Comparison of ENCODE assay signal across 1 cellular context in the genomic region with DNA sequence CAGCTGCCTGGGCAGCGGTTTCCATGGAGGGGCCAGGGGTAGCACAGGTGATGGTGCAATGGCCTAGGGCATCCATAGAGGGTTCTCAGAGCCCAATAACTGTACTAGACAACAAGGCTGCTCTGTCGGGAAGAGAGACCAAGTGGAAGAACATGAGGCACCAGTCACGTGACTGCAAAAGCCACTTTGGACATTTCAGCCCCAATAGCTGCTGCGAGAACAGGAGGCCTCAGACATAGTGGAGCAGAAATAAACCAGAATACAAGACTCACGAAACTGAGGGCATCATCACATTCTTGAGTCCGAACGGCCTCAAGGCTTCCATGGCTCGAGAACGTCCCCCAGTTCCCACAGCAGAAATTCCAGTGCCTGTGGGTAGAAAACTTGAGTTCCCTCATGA.
TF ChIP-seq lines count a peak whose summit lies in the region.

No MANE protein-coding gene starts in this region.

TF ChIP-seq in K562, 482 proteins besides CTCF, POLR2A, EP300 and RAD21:
- peak; percentile 37; the same call in 1 of the 2 replicates for TF ChIP-seq BHLHE40 (IDR thresholded peaks at IDR 0.05; ENCODE audit: low read length)
- TF ChIP-seq ZNF274 (IDR thresholded peaks at IDR 0.05; ENCODE audit: borderline replicate concordance, low read depth, low read length) = no peak
- TF ChIP-seq CBX1 (IDR thresholded peaks at IDR 0.05; ENCODE audit: low read depth) = no peak
- TF ChIP-seq CBFA2T2 (conservative IDR thresholded peaks at IDR 0.05) = peak; percentile 48; the same call in 1 of the 2 replicates
- peak; percentile 88 for TF ChIP-seq RAD51 (IDR thresholded peaks at IDR 0.05; ENCODE audit: borderline replicate concordance, low read depth)
- TF ChIP-seq, protein P1, sequence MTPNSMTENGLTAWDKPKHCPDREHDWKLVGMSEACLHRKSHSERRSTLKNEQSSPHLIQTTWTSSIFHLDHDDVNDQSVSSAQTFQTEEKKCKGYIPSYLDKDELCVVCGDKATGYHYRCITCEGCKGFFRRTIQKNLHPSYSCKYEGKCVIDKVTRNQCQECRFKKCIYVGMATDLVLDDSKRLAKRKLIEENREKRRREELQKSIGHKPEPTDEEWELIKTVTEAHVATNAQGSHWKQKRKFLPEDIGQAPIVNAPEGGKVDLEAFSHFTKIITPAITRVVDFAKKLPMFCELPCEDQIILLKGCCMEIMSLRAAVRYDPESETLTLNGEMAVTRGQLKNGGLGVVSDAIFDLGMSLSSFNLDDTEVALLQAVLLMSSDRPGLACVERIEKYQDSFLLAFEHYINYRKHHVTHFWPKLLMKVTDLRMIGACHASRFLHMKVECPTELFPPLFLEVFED (CRISPR knock-in tag; conservative IDR thresholded peaks at IDR 0.05) = no peak
- TF ChIP-seq TOE1 (IDR thresholded peaks at IDR 0.05; ENCODE audit: borderline replicate concordance) = peak; percentile 84
- TF ChIP-seq TOE1 (CRISPR knock-in tag; IDR thresholded peaks at IDR 0.05; ENCODE audit: borderline replicate concordance, low read depth) = no peak
- no peak for TF ChIP-seq ZNF785 (CRISPR knock-in tag; IDR thresholded peaks at IDR 0.05)
- TF ChIP-seq, protein P2, sequence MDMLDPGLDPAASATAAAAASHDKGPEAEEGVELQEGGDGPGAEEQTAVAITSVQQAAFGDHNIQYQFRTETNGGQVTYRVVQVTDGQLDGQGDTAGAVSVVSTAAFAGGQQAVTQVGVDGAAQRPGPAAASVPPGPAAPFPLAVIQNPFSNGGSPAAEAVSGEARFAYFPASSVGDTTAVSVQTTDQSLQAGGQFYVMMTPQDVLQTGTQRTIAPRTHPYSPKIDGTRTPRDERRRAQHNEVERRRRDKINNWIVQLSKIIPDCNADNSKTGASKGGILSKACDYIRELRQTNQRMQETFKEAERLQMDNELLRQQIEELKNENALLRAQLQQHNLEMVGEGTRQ (CRISPR knock-in tag; IDR thresholded peaks at IDR 0.05) = peak; percentile 72
- TF ChIP-seq, protein P3, sequence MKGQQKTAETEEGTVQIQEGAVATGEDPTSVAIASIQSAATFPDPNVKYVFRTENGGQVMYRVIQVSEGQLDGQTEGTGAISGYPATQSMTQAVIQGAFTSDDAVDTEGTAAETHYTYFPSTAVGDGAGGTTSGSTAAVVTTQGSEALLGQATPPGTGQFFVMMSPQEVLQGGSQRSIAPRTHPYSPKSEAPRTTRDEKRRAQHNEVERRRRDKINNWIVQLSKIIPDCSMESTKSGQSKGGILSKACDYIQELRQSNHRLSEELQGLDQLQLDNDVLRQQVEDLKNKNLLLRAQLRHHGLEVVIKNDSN (CRISPR knock-in tag; IDR thresholded peaks at IDR 0.05) = peak; percentile 72
- TF ChIP-seq JUN (IDR thresholded peaks at IDR 0.05; ENCODE audit: borderline replicate concordance, low read depth, low read length) = no peak
- TF ChIP-seq JUN (CRISPR knock-in tag; IDR thresholded peaks at IDR 0.05; ENCODE audit: borderline replicate concordance) = no peak
- no peak for TF ChIP-seq ZNF184 (CRISPR knock-in tag; IDR thresholded peaks at IDR 0.05)
- TF ChIP-seq ZC3H11A (IDR thresholded peaks at IDR 0.05; ENCODE audit: low read depth, low read length) = no peak
- TF ChIP-seq SIN3A (IDR thresholded peaks at IDR 0.05; ENCODE audit: borderline replicate concordance in 2 of 2, control insufficient read depth in 1 of 2, low read depth in 2 of 2, low read length in 2 of 2) = no peak
- TF ChIP-seq, protein P4, sequence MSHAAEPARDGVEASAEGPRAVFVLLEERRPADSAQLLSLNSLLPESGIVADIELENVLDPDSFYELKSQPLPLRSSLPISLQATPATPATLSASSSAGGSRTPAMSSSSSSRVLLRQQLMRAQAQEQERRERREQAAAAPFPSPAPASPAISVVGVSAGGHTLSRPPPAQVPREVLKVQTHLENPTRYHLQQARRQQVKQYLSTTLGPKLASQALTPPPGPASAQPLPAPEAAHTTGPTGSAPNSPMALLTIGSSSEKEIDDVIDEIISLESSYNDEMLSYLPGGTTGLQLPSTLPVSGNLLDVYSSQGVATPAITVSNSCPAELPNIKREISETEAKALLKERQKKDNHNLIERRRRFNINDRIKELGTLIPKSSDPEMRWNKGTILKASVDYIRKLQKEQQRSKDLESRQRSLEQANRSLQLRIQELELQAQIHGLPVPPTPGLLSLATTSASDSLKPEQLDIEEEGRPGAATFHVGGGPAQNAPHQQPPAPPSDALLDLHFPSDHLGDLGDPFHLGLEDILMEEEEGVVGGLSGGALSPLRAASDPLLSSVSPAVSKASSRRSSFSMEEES (CRISPR knock-in tag; IDR thresholded peaks at IDR 0.05) = peak; percentile 83
TF ChIP-seq in K562: peak in this region for 7.
